Comparison of ENCODE assay signal across 8 cellular contexts in the genomic region with DNA sequence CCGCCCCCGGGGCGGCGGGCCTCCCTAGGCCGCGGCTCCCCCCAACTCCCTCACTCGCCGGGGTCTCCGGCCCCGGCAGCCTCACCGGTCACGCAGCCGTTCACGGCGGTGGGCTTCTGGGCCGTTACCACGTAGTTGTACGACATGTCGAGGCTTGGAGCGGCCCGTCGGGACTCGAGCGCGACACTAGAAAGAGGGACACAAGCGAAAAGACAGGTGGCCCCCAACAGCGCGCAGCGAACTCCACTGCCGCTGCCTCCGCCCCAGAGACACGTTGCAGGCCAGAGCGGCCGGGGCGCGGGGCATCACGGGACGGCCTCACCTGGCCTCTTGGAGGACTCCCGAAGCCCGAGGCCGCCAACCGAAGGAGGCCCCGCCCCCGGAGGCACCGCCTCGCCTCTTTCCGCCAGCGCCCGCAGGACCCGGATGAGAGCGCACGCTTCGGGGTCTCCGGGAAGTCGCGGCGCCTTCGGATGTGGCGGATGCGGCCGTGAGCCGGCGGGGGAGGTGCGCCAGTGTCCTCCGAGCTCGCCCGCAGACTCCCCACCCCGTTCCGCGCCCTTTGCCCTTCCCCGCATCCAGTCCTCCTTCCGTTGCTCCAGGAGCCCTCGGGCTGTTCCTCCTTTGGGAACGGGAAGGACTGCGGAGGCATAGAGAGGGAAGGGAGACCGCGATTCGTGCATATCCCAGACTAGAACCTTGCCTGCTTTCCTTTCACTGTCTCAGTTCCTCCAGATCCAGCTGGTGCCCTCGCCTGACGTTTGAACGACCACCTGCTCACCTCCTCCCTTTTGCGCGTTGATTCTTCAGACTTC. TPM values are rescaled to one million over a fixed set of nuclear protein-coding genes. Genes with fewer than 3 reads are reported as not detected.
DNase-seq lines count a peak whose midpoint lies in the region; ATAC-seq and TF ChIP-seq lines count a peak whose summit lies in the region.

A gene (minus strand): TSS at position 283 of the 815 bp plus-strand sequence. CDS start 137 bp downstream, at position 146.
A gene with protein sequence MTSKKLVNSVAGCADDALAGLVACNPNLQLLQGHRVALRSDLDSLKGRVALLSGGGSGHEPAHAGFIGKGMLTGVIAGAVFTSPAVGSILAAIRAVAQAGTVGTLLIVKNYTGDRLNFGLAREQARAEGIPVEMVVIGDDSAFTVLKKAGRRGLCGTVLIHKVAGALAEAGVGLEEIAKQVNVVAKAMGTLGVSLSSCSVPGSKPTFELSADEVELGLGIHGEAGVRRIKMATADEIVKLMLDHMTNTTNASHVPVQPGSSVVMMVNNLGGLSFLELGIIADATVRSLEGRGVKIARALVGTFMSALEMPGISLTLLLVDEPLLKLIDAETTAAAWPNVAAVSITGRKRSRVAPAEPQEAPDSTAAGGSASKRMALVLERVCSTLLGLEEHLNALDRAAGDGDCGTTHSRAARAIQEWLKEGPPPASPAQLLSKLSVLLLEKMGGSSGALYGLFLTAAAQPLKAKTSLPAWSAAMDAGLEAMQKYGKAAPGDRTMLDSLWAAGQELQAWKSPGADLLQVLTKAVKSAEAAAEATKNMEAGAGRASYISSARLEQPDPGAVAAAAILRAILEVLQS (plus strand): TSS at position 406 of the 815 bp plus-strand sequence. CDS start 1,501 bp downstream, outside the sequence.

- H3K4me3 Mint-ChIP-seq in activated T-helper 17 cell treated with anti-CD3 and anti-CD28 coated beads, Interleukin-2, amount 50 U/mL, for 72 hours = peak within 1 kb of the TSS; percentile 98
- peak within 1 kb of the TSS; percentile 83 to 100 (median 95) for H3K4me3 Mint-ChIP-seq in naive thymus-derived CD4-positive, alpha-beta T cell
- H3K4me3 Mint-ChIP-seq in stimulated activated memory B cell treated with anti-CD40 and anti-IgM and Interleukin-4, amounts not matched to agents 10 μg/mL and 1 μg/mL and 100 μg/mL, for 72 hours = peak within 1 kb of the TSS; percentile 94

- CTCF ChIA-PET in RWPE1 (lab: Yijun Ruan, JAX) = interaction anchor here (0.6 to 5.4 kb wide), 2 partner anchors 53 to 1323 kb away, joined by 5 to 86 read pairs; no protein-coding TSS in a partner anchor
- CTCF ChIA-PET in naive thymus-derived CD4-positive, alpha-beta T cell (lab: Charles Lee) = interaction anchor here (1.7 to 7.2 kb wide), 4 partner anchors 29 to 102 kb away, joined by 5 to 184 read pairs (median 49); a partner anchor contains a TSS

- no peaks in the 10 kb centered on the region for H3K9me3 Mint-ChIP-seq in activated T-helper 17 cell treated with anti-CD3 and anti-CD28 coated beads, Interleukin-2, amount 50 U/mL, for 72 hours
- peaks cover 0 to 3% (median 0%) of the 10 kb centered on the region in 11 donors for H3K9me3 Mint-ChIP-seq in naive thymus-derived CD4-positive, alpha-beta T cell
- no peaks in the 10 kb centered on the region for H3K9me3 Mint-ChIP-seq in stimulated activated memory B cell treated with anti-CD40 and anti-IgM and Interleukin-4, amounts not matched to agents 10 μg/mL and 1 μg/mL and 100 μg/mL, for 72 hours

- TF ChIP-seq CTCF in RWPE1 (conservative IDR thresholded peaks at IDR 0.05; ENCODE audit: low read depth) (no peak), fibroblast of lung (conservative IDR thresholded peaks at IDR 0.05 in 1 of 2, IDR thresholded peaks at IDR 0.05 in 1 of 2; ENCODE audit: low read depth in 1 of 2, low read length in 2 of 2) (no peak)

- ATAC-seq in activated T-helper 17 cell treated with anti-CD3 and anti-CD28 coated beads, Interleukin-2, amount 50 U/mL, for 72 hours (replicated peaks) = peak; percentile 96
- peak; percentile 96 for ATAC-seq in naive thymus-derived CD4-positive, alpha-beta T cell
- peak; percentile 96 for ATAC-seq in stimulated activated memory B cell treated with anti-CD40 and anti-IgM and Interleukin-4, amounts not matched to agents 10 μg/mL and 1 μg/mL and 100 μg/mL, for 72 hours

- peak within 1 kb of the TSS; percentile 99 for H3K27ac Mint-ChIP-seq in activated T-helper 17 cell treated with anti-CD3 and anti-CD28 coated beads, Interleukin-2, amount 50 U/mL, for 72 hours
- peak within 1 kb of the TSS; percentile 91 to 100 (median 98) for H3K27ac Mint-ChIP-seq in naive thymus-derived CD4-positive, alpha-beta T cell
- H3K27ac Mint-ChIP-seq in stimulated activated memory B cell treated with anti-CD40 and anti-IgM and Interleukin-4, amounts not matched to agents 10 μg/mL and 1 μg/mL and 100 μg/mL, for 72 hours = peak within 1 kb of the TSS; percentile 95

- peak within 1 kb of the TSS; percentile 89 for H2AFZ ChIP-seq in fibroblast of lung (ENCODE audit: low read length)

- H3K4me1 ChIP-seq in fibroblast of lung (ENCODE audit: control insufficient read depth, extremely low read depth, insufficient read depth, low read length) = peaks cover 10% of the 10 kb centered on the region
- H3K4me1 ChIP-seq in naive thymus-derived CD4-positive, alpha-beta T cell (ENCODE audit: control insufficient read depth in 2 of 2, insufficient read depth in 2 of 2, low read length in 2 of 2) = peaks cover 27 to 30% of the 10 kb centered on the region in 2 donors

- POLR2A ChIA-PET in RWPE1 (lab: Yijun Ruan, JAX; ENCODE audit: low non-redundant PET) = interaction anchor here (1.2 kb wide), 1 partner anchor 30 kb away, joined by 4 read pairs; a partner anchor contains a TSS
- POLR2A ChIA-PET in naive thymus-derived CD4-positive, alpha-beta T cell (lab: Charles Lee) = interaction anchor here (0.9 to 5.7 kb wide), 8 partner anchors 25 to 315 kb away, joined by 3 to 82 read pairs (median 10); a partner anchor contains a TSS

- peaks cover 4% of the 10 kb centered on the region for H3K36me3 ChIP-seq in fibroblast of lung (ENCODE audit: control insufficient read depth, insufficient read depth, low read length)
- peaks cover 10 to 21% (median 12%) of the 10 kb centered on the region in 3 experiments for H3K36me3 ChIP-seq in naive thymus-derived CD4-positive, alpha-beta T cell (ENCODE audit: control insufficient read depth in 2 of 3, insufficient read depth in 3 of 3, low read length in 3 of 3)

- no peaks in the 10 kb centered on the region for H3K9me3 ChIP-seq in fibroblast of lung (ENCODE audit: control insufficient read depth, insufficient read depth, low read depth, low read length)
- no peaks in the 10 kb centered on the region for H3K9me3 ChIP-seq in naive thymus-derived CD4-positive, alpha-beta T cell (ENCODE audit: control insufficient read depth in 2 of 3, low read length in 3 of 3)

- H3K9ac ChIP-seq in fibroblast of lung (ENCODE audit: insufficient read depth, low read length) = peak within 1 kb of the TSS; percentile 99

- H3K27ac ChIP-seq in RWPE1 = peak within 1 kb of the TSS; percentile 84
- peak within 1 kb of the TSS; percentile 89 for H3K27ac ChIP-seq in fibroblast of lung (ENCODE audit: insufficient read depth, low read length)
- peak within 1 kb of the TSS; percentile 99 for H3K27ac ChIP-seq in naive thymus-derived CD4-positive, alpha-beta T cell (ENCODE audit: low read depth, low read length)

- peaks cover 58% of the 10 kb centered on the region for H3K36me3 Mint-ChIP-seq in activated T-helper 17 cell treated with anti-CD3 and anti-CD28 coated beads, Interleukin-2, amount 50 U/mL, for 72 hours (ENCODE audit: low read depth)
- peaks cover 0 to 21% (median 12%) of the 10 kb centered on the region in 5 donors for H3K36me3 Mint-ChIP-seq in naive thymus-derived CD4-positive, alpha-beta T cell
- peaks cover 24% of the 10 kb centered on the region for H3K36me3 Mint-ChIP-seq in stimulated activated memory B cell treated with anti-CD40 and anti-IgM and Interleukin-4, amounts not matched to agents 10 μg/mL and 1 μg/mL and 100 μg/mL, for 72 hours

- peaks cover 33% of the 10 kb centered on the region for H3K4me1 Mint-ChIP-seq in activated T-helper 17 cell treated with anti-CD3 and anti-CD28 coated beads, Interleukin-2, amount 50 U/mL, for 72 hours
- peaks cover 33 to 67% (median 64%) of the 10 kb centered on the region in 7 donors for H3K4me1 Mint-ChIP-seq in naive thymus-derived CD4-positive, alpha-beta T cell
- H3K4me1 Mint-ChIP-seq in stimulated activated memory B cell treated with anti-CD40 and anti-IgM and Interleukin-4, amounts not matched to agents 10 μg/mL and 1 μg/mL and 100 μg/mL, for 72 hours = peaks cover 70% of the 10 kb centered on the region

- intact Hi-C loops in naive thymus-derived CD4-positive, alpha-beta T cell (cut with micrococcal nuclease) = loop anchor here (1.0 to 5.0 kb wide), 9 partner anchors 29 to 492 kb away; a partner anchor contains a TSS

- peak; percentile 97 for DNase-seq in Daoy (ENCODE audit: low read depth)
- peak; percentile 87 for DNase-seq in H4 (ENCODE audit: low spot score)
- peak; percentile 94 for DNase-seq in LoVo (ENCODE audit: low spot score)
- DNase-seq in RWPE1 (ENCODE audit: low spot score) = peak; percentile 96
- peak; percentile 90 to 91 for DNase-seq in fibroblast of lung (ENCODE audit: low read depth in 2 of 2)
- DNase-seq in naive thymus-derived CD4-positive, alpha-beta T cell = peak; percentile 91 to 99 (median 97)

- H3K27me3 ChIP-seq in fibroblast of lung (ENCODE audit: control insufficient read depth, insufficient read depth, low read length) = no peaks in the 10 kb centered on the region
- no peaks in the 10 kb centered on the region for H3K27me3 ChIP-seq in naive thymus-derived CD4-positive, alpha-beta T cell (ENCODE audit: control insufficient read depth in 2 of 2, insufficient read depth in 2 of 2, low read length in 2 of 2)

- peak within 1 kb of the TSS; percentile 82 to 99 (median 86) for H3K4me3 ChIP-seq in fibroblast of lung (replicated peaks in 1 of 4; ENCODE audit: control extremely low read depth in 1 of 4, insufficient read depth in 1 of 4, low read depth in 3 of 4, low read length in 4 of 4)
- H3K4me3 ChIP-seq in naive thymus-derived CD4-positive, alpha-beta T cell (ENCODE audit: low read length) = peak within 1 kb of the TSS; percentile 84

- H3K79me2 ChIP-seq in fibroblast of lung (ENCODE audit: control insufficient read depth, insufficient read depth, low read length) = peaks cover 46% of the 10 kb centered on the region

- H4K20me1 ChIP-seq in fibroblast of lung (ENCODE audit: control insufficient read depth, extremely low read depth, insufficient read depth, low read length) = no peaks in the 10 kb centered on the region

- H3K27me3 Mint-ChIP-seq in activated T-helper 17 cell treated with anti-CD3 and anti-CD28 coated beads, Interleukin-2, amount 50 U/mL, for 72 hours = no peaks in the 10 kb centered on the region
- H3K27me3 Mint-ChIP-seq in naive thymus-derived CD4-positive, alpha-beta T cell = no peaks in the 10 kb centered on the region
- H3K27me3 Mint-ChIP-seq in stimulated activated memory B cell treated with anti-CD40 and anti-IgM and Interleukin-4, amounts not matched to agents 10 μg/mL and 1 μg/mL and 100 μg/mL, for 72 hours = no peaks in the 10 kb centered on the region

- H3K4me2 ChIP-seq in fibroblast of lung (ENCODE audit: extremely low read depth, insufficient read depth, low read length) = peak within 1 kb of the TSS; percentile 99

RNA-seq across cellular contexts. Expression of the first gene that starts in this region (rescaled TPM):
- total RNA-seq in Daoy (2014; rRNA removed; shearing (Covaris generic)) = 153 and 180 TPM in 2 replicates
- 119 and 145 TPM in 2 replicates for total RNA-seq in H4 (2014; rRNA removed; shearing (Covaris generic))
- 100 to 1,000 TPM; 211 to 344 TPM for total RNA-seq in activated T-helper 17 cell treated with anti-CD3 and anti-CD28 coated beads, Interleukin-2, amount 50 U/mL, for 72 hours
- 241 and 282 TPM in 2 replicates for total RNA-seq in fibroblast of lung
- polyA plus RNA-seq in fibroblast of lung = 289 and 298 TPM in 2 replicates
- 180 and 182 TPM in 2 replicates for polyA plus RNA-seq in fibroblast of lung (2012)
- 389 and 438 TPM in 2 replicates for polyA minus RNA-seq in fibroblast of lung (ENCODE audit: low replicate concordance)
- total RNA-seq in naive thymus-derived CD4-positive, alpha-beta T cell = 100 to 1,000 TPM; 153 to 213 (median 160) TPM
- polyA plus RNA-seq in naive thymus-derived CD4-positive, alpha-beta T cell = 100 to 1,000 TPM; 113 to 125 TPM

RNA-seq across cellular contexts. Expression of the second gene that starts in this region (rescaled TPM):
- total RNA-seq in Daoy (2014; rRNA removed; shearing (Covaris generic)) = 28.0 and 30.6 TPM in 2 replicates
- 15.1 and 17.0 TPM in 2 replicates for total RNA-seq in H4 (2014; rRNA removed; shearing (Covaris generic))
- total RNA-seq in activated T-helper 17 cell treated with anti-CD3 and anti-CD28 coated beads, Interleukin-2, amount 50 U/mL, for 72 hours = 10 to 100 TPM; 32.6 to 32.9 TPM
- 15.9 and 27.1 TPM in 2 replicates for total RNA-seq in fibroblast of lung
- 11.5 and 15.9 TPM in 2 replicates for polyA plus RNA-seq in fibroblast of lung
- 20.4 and 23.8 TPM in 2 replicates for polyA plus RNA-seq in fibroblast of lung (2012)
- polyA minus RNA-seq in fibroblast of lung (ENCODE audit: low replicate concordance) = 26.2 and 48.0 TPM in 2 replicates
- total RNA-seq in naive thymus-derived CD4-positive, alpha-beta T cell = 10 to 100 TPM; 36.9 to 59.9 (median 43.3) TPM
- polyA plus RNA-seq in naive thymus-derived CD4-positive, alpha-beta T cell = 10 to 100 TPM; 24.6 to 30.0 TPM

Comparison
In these comparisons a context has a peak if more than half of its experiments do, and no peak if none do; other contexts are left out.
1. Peak in every context shown above with its lines: DNase-seq, ATAC-seq, H3K4me3 ChIP-seq and H3K27ac ChIP-seq.